ENCODE assay signal across 12 cellular contexts in the genomic region with DNA sequence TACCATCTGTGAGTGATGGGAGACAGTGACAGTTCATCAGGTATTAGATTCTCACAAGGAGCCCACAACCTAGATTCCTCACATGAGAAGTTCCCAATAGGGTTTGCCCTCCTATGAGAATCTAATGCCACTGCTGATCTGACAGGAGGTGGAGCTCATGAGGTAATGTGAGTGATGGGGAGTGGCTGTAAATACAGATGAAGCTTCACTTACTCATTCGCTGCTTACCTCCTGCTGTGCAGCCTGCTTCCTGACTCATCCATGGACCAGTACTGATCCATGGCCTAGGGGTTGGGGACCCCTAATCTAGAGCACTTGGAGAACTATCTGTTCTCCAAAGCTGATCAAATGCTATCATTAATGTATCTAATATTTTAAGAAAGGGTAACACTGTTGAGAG. TPM values are rescaled to one million over a fixed set of nuclear protein-coding genes. Genes with fewer than 3 reads are reported as not detected.
DNase-seq lines count a peak whose midpoint lies in the region; ATAC-seq, FAIRE-seq and TF ChIP-seq lines count a peak whose summit lies in the region.
"Had no signal": no experiment of that assay in that cellular context is flagged by ENCODE, and none has a peak within 500 bp of the region (broad histone marks: within the 10 kb centered on the region; RNA-seq: fewer than 3 reads in every experiment).

No MANE protein-coding gene starts in this region.

- H3K27me3 Mint-ChIP-seq in activated CD8-positive, alpha-beta memory T cell treated with anti-CD3 and anti-CD28 coated beads, Interleukin-2, amount 10 ng/mL, durations not matched to agents 7 days and 5 days = no peaks in the 10 kb centered on the region
- H3K27me3 Mint-ChIP-seq in endothelial cell (ENCODE audit: unreplicated experiment) = no peaks in the 10 kb centered on the region
- H3K27me3 Mint-ChIP-seq: activated naive CD8-positive, alpha-beta T cell treated with anti-CD3 and anti-CD28 coated beads, Interleukin-2, amount 10 ng/mL, durations not matched to agents 7 days and 5 days had no signal

- H3K36me3 ChIP-seq in RWPE2 (ENCODE audit: low read depth) (no peaks in the 10 kb centered on the region; the same call in 1 of the 2 replicates), bronchial epithelial cell (ENCODE audit: control insufficient read depth, insufficient read depth, low read length) (peaks cover 2% of the 10 kb centered on the region), heart left ventricle (peaks cover 0 to 69% (median 43%) of the 10 kb centered on the region in 9 donors)

- CTCF ChIA-PET in activated CD8-positive, alpha-beta memory T cell treated with anti-CD3 and anti-CD28 coated beads, Interleukin-2, amount 10 ng/mL, durations not matched to agents 7 days and 5 days (lab: Charles Lee) = interaction anchor here (0.7 to 2.3 kb wide), 10 partner anchors 8 to 356 kb away, joined by 3 to 15 read pairs (median 3); no protein-coding TSS in a partner anchor

- H3K4me3 Mint-ChIP-seq in activated CD8-positive, alpha-beta memory T cell treated with anti-CD3 and anti-CD28 coated beads, Interleukin-2, amount 10 ng/mL, durations not matched to agents 7 days and 5 days = no peak overlapping the region
- H3K4me3 Mint-ChIP-seq in endothelial cell (ENCODE audit: unreplicated experiment) = no peak overlapping the region

- no peak overlapping the region for H3K27ac ChIP-seq in RWPE2 (ENCODE audit: poor library complexity, severe bottlenecking)
- no peak overlapping the region for H3K27ac ChIP-seq in heart left ventricle

- peak overlapping the region; percentile 43 for H3K27ac Mint-ChIP-seq in activated CD8-positive, alpha-beta memory T cell treated with anti-CD3 and anti-CD28 coated beads, Interleukin-2, amount 10 ng/mL, durations not matched to agents 7 days and 5 days
- no peak overlapping the region for H3K27ac Mint-ChIP-seq in endothelial cell (ENCODE audit: unreplicated experiment)
- H3K27ac Mint-ChIP-seq: activated naive CD8-positive, alpha-beta T cell treated with anti-CD3 and anti-CD28 coated beads, Interleukin-2, amount 10 ng/mL, durations not matched to agents 7 days and 5 days had no signal

- WGBS in heart left ventricle, 4 donors = 82 to 93% (median 89%) methylated on average over 1 of the region's 1 CpG

- H3K27me3 ChIP-seq in RWPE2 (ENCODE audit: insufficient read depth, poor library complexity, severe bottlenecking) = no peaks in the 10 kb centered on the region
- no peaks in the 10 kb centered on the region for H3K27me3 ChIP-seq in bronchial epithelial cell (ENCODE audit: control insufficient read depth, insufficient read depth, low read length)
- H3K27me3 ChIP-seq in heart left ventricle = no peaks in the 10 kb centered on the region

- TF ChIP-seq CTCF in RWPE2 (IDR thresholded peaks at IDR 0.05; ENCODE audit: poor library complexity, severe bottlenecking) (no peak), bronchial epithelial cell (IDR thresholded peaks at IDR 0.05; ENCODE audit: insufficient read depth, low read length, severe bottlenecking) (no peak), endothelial cell (IDR thresholded peaks at IDR 0.05; ENCODE audit: unreplicated experiment) (no peak), heart left ventricle (IDR thresholded peaks at IDR 0.05) (no peak)

- H3K9me3 ChIP-seq in RWPE2 (ENCODE audit: severe bottlenecking) (no peaks in the 10 kb centered on the region), heart left ventricle (peaks cover 0 to 19% (median 0%) of the 10 kb centered on the region in 12 donors)

- H3K36me3 Mint-ChIP-seq in activated CD8-positive, alpha-beta memory T cell treated with anti-CD3 and anti-CD28 coated beads, Interleukin-2, amount 10 ng/mL, durations not matched to agents 7 days and 5 days = peaks cover 95% of the 10 kb centered on the region
- peaks cover 39% of the 10 kb centered on the region for H3K36me3 Mint-ChIP-seq in endothelial cell (ENCODE audit: low read depth, unreplicated experiment)

- H3K4me3 ChIP-seq in RWPE2 (ENCODE audit: severe bottlenecking) (no peak overlapping the region), bronchial epithelial cell (ENCODE audit: low read depth, low read length) (no peak overlapping the region), heart left ventricle (no peak overlapping the region)

- FAIRE-seq in bronchial epithelial cell (lab: Jason Lieb, UNC) = no peak
- FAIRE-seq: TTC549 had no signal

- no peak for TF ChIP-seq POLR2A in heart left ventricle (IDR thresholded peaks at IDR 0.05)

- H3K4me1 Mint-ChIP-seq in activated CD8-positive, alpha-beta memory T cell treated with anti-CD3 and anti-CD28 coated beads, Interleukin-2, amount 10 ng/mL, durations not matched to agents 7 days and 5 days = peaks cover 67% of the 10 kb centered on the region
- peaks cover 11% of the 10 kb centered on the region for H3K4me1 Mint-ChIP-seq in endothelial cell (ENCODE audit: unreplicated experiment)

- intact Hi-C loops in heart left ventricle (cut with DNase I) = no loop called here

- no peak for DNase-seq in activated CD8-positive, alpha-beta memory T cell treated with anti-CD3 and anti-CD28 coated beads, Interleukin-2, amount 10 ng/mL, durations not matched to agents 7 days and 5 days
- no peak for DNase-seq in activated CD8-positive, alpha-beta memory T cell treated with anti-CD3 and anti-CD28 coated beads, Interleukin-2, amount 50 U/mL, for 48 hours
- DNase-seq in RWPE2 (ENCODE audit: low spot score) (no peak), bronchial epithelial cell (ENCODE audit: low read depth) (peak; percentile 73), smooth muscle cell of the brain vasculature (ENCODE audit: low read depth, low spot score) (peak; percentile 28), NCI-H446 treated with DMSO at 0.1 percent for 48 hours (lab: John Stamatoyannopoulos, UW) (no peak), endothelial cell (ENCODE audit: low spot score) (no peak), heart left ventricle (no peak)
- DNase-seq: activated naive CD8-positive, alpha-beta T cell treated with anti-CD3 and anti-CD28 coated beads, Interleukin-2, amount 10 ng/mL, durations not matched to agents 7 days and 5 days; effector CD4-positive, alpha-beta T cell; NCI-H1417 had no signal

- peaks cover 18% of the 10 kb centered on the region for H3K9me3 Mint-ChIP-seq in activated CD8-positive, alpha-beta memory T cell treated with anti-CD3 and anti-CD28 coated beads, Interleukin-2, amount 10 ng/mL, durations not matched to agents 7 days and 5 days (ENCODE audit: low read depth)
- H3K9me3 Mint-ChIP-seq in endothelial cell (ENCODE audit: unreplicated experiment) = peaks cover 7% of the 10 kb centered on the region

- no peak for ATAC-seq in activated CD8-positive, alpha-beta memory T cell treated with anti-CD3 and anti-CD28 coated beads, Interleukin-2, amount 10 ng/mL, durations not matched to agents 7 days and 5 days
- ATAC-seq in RWPE2 (ENCODE audit: low read depth) = peak; percentile 55; the same call in 1 of the 3 replicates
- no peak for ATAC-seq in heart left ventricle

- H3K4me1 ChIP-seq in RWPE2 (ENCODE audit: insufficient read depth, poor library complexity, severe bottlenecking) (no peaks in the 10 kb centered on the region), heart left ventricle (peaks cover 0 to 19% (median 0%) of the 10 kb centered on the region in 12 donors)

RNA-seq across cellular contexts. Expression of a gene that starts 17.7 kb away (rescaled TPM):
- total RNA-seq in activated CD8-positive, alpha-beta memory T cell treated with anti-CD3 and anti-CD28 coated beads, Interleukin-2, amount 10 ng/mL, durations not matched to agents 7 days and 5 days = 100 to 1,000 TPM; 355 to 385 TPM
- total RNA-seq in bronchial epithelial cell (1.9 and 2.6 TPM in 2 replicates), endothelial cell (ENCODE audit: unreplicated experiment) (18.9 TPM), heart left ventricle (10 to 100 TPM in 1 of 9 donors, 1 to 10 TPM in 8; 1.4 to 18.7 (median 1.6) TPM)
- polyA plus RNA-seq in heart left ventricle = 1 to 10 TPM; 1.1 to 4.2 TPM

RNA-seq across cellular contexts. Expression of a gene that starts 45.7 kb away (rescaled TPM):
- total RNA-seq in activated CD8-positive, alpha-beta memory T cell treated with anti-CD3 and anti-CD28 coated beads, Interleukin-2, amount 10 ng/mL, durations not matched to agents 7 days and 5 days = 1 to 10 TPM; 2.2 to 8.8 TPM
- total RNA-seq in bronchial epithelial cell (not detected in 2 replicates), endothelial cell (ENCODE audit: unreplicated experiment) (not detected), heart left ventricle (1 to 10 TPM in 1 of 9 donors, under 1 TPM in 1, not detected in 7; 0.93 to 4.6 TPM)
- polyA plus RNA-seq in heart left ventricle = not detected

Comparison
In these comparisons a context has a peak if more than half of its experiments do, and no peak if none do; other contexts are left out.
1. DNase-seq: peak in bronchial epithelial cell (single experiment) and smooth muscle cell of the brain vasculature (single experiment); none in activated CD8-positive, alpha-beta memory T cell treated with anti-CD3 and anti-CD28 coated beads, Interleukin-2, amount 10 ng/mL, durations not matched to agents 7 days and 5 days (single experiment), activated CD8-positive, alpha-beta memory T cell treated with anti-CD3 and anti-CD28 coated beads, Interleukin-2, amount 50 U/mL, for 48 hours (single experiment), RWPE2 (single experiment), NCI-H446 treated with DMSO at 0.1 percent for 48 hours (single experiment), endothelial cell (single experiment) and heart left ventricle (0 of 5).
2. RNA of a gene that starts 17.7 kb away (total RNA-seq): 355 to 385 TPM in activated CD8-positive, alpha-beta memory T cell treated with anti-CD3 and anti-CD28 coated beads, Interleukin-2, amount 10 ng/mL, durations not matched to agents 7 days and 5 days; 18.9 TPM in endothelial cell (single experiment), 1.9 to 2.6 TPM in bronchial epithelial cell and 1.4 to 18.7 TPM in heart left ventricle; every median in the first group is over 10 times any median in the second.